Comparison of ENCODE assay signal across 7 cellular contexts in genomic region chr1:44820328-44820944, GRCh38. TPM values are rescaled to one million over a fixed set of nuclear protein-coding genes. Genes with fewer than 3 reads are reported as not detected.
DNase-seq lines count a peak whose midpoint lies in the region; ATAC-seq, FAIRE-seq and TF ChIP-seq lines count a peak whose summit lies in the region.
"Had no signal": no experiment of that assay in that cellular context is flagged by ENCODE, and none has a peak within 500 bp of the region (broad histone marks: within the 10 kb centered on the region; RNA-seq: fewer than 3 reads in every experiment).

No MANE protein-coding gene starts in this region.

- H3K4ac ChIP-seq in trophoblast cell (ENCODE audit: low read depth, low read length) = peak overlapping the region; percentile 99

- H3K14ac ChIP-seq in trophoblast cell (ENCODE audit: low read length) = peak overlapping the region; percentile 100

- peak overlapping the region; percentile 94 for H2AFZ ChIP-seq in trophoblast cell (ENCODE audit: insufficient read depth, low read length, poor library complexity)

- H3K27ac ChIP-seq in trophoblast cell (ENCODE audit: low read depth, low read length) = peak overlapping the region; percentile 93
- H3K27ac ChIP-seq: VCaP had no signal

- peak overlapping the region; percentile 69 for H3K9ac ChIP-seq in trophoblast cell (ENCODE audit: low read length)

- peak overlapping the region; percentile 61 for H3K4me3 ChIP-seq in choroid plexus epithelial cell (ENCODE audit: low read depth, low read length)
- peak overlapping the region; percentile 70 for H3K4me3 ChIP-seq in trophoblast cell (ENCODE audit: low read depth, low read length)

- FAIRE-seq in D721Med (lab: Jason Lieb, UNC) = no peak

- H3K79me2 ChIP-seq in trophoblast cell (ENCODE audit: control insufficient read depth, insufficient read depth, low read length, poor library complexity) = peaks cover 6% of the 10 kb centered on the region

- H2AK5ac ChIP-seq in trophoblast cell (ENCODE audit: low read length) = peak overlapping the region; percentile 83

- H4K8ac ChIP-seq in trophoblast cell (ENCODE audit: low read depth, low read length) = peak overlapping the region; percentile 83

- no CpG with 5 or more reads among the region's 21 CpGs for WGBS in trophoblast cell (ENCODE audit: extremely low coverage, insufficient coverage, insufficient read length)

- H4K12ac ChIP-seq in trophoblast cell (ENCODE audit: low read depth, low read length) = peak overlapping the region; percentile 93

- ATAC-seq in HG02798 (IDR thresholded peaks at IDR 0.05; ENCODE audit: poor library complexity, unreplicated experiment) = peak; percentile 16
- ATAC-seq in GM18870 (IDR thresholded peaks at IDR 0.05; ENCODE audit: unreplicated experiment) = no peak

- peak overlapping the region; percentile 100 for H2BK120ac ChIP-seq in trophoblast cell (ENCODE audit: insufficient read depth, low read length, poor library complexity)

- H3K79me1 ChIP-seq in trophoblast cell (ENCODE audit: low read length) = peaks cover 7% of the 10 kb centered on the region

- H2BK5ac ChIP-seq in trophoblast cell (ENCODE audit: low read depth, low read length, poor library complexity) = peak overlapping the region; percentile 100

- H3K9me3 ChIP-seq in trophoblast cell (ENCODE audit: insufficient read depth, low read depth, low read length) = no peaks in the 10 kb centered on the region

- peak overlapping the region; percentile 98 for H3K18ac ChIP-seq in trophoblast cell (ENCODE audit: low read length)

- no peaks in the 10 kb centered on the region for H3K27me3 ChIP-seq in trophoblast cell (ENCODE audit: insufficient read depth, low read length)

- TF ChIP-seq CTCF in choroid plexus epithelial cell (conservative IDR thresholded peaks at IDR 0.05; ENCODE audit: low read depth, low read length) (no peak), D721Med (IDR thresholded peaks at IDR 0.05; ENCODE audit: insufficient read depth, missing control alignments) (no peak)

- peaks cover 3 to 4% of the 10 kb centered on the region in 2 experiments for H3K4me1 ChIP-seq in trophoblast cell (ENCODE audit: control insufficient read depth in 1 of 2, insufficient read depth in 2 of 2, low read length in 2 of 2)

- H3K23ac ChIP-seq in trophoblast cell (ENCODE audit: low read length) = no peak overlapping the region

- peak overlapping the region; percentile 66 for H3K4me2 ChIP-seq in trophoblast cell (ENCODE audit: low read length)

- DNase-seq in choroid plexus epithelial cell (ENCODE audit: low read depth) = no peak
- DNase-seq in trophoblast cell = no peak
- DNase-seq in D721Med (ENCODE audit: insufficient read length, low spot score) = no peak
- no peak for DNase-seq in activated effector memory CD4-positive, alpha-beta T cell treated with Interleukin-2 at 50 U/mL for 16 hours

- H2BK12ac ChIP-seq in trophoblast cell (ENCODE audit: low read length) = peak overlapping the region; percentile 39

- peak overlapping the region; percentile 100 for H4K91ac ChIP-seq in trophoblast cell (ENCODE audit: low read depth, low read length)

- peaks cover 0 to 2% of the 10 kb centered on the region in 2 experiments for H3K36me3 ChIP-seq in trophoblast cell (ENCODE audit: control insufficient read depth in 1 of 2, insufficient read depth in 2 of 2, low read length in 2 of 2)

RNA-seq across cellular contexts. Expression of gene BTBD19, which starts 12.1 kb away (rescaled TPM):
- polyA plus RNA-seq in trophoblast cell (2013) = 5.8 and 5.9 TPM in 2 replicates

RNA-seq across cellular contexts. Expression of gene DYNLT4, which starts 13.3 kb away (rescaled TPM):
- 0.07 TPM in 1 of 2 replicates, not detected in the other for polyA plus RNA-seq in trophoblast cell (2013)

RNA-seq across cellular contexts. Expression of gene PLK3, which starts 20.3 kb away (rescaled TPM):
- polyA plus RNA-seq in trophoblast cell (2013) = 16.6 TPM in 2 replicates

RNA-seq across cellular contexts. Expression of gene PTCH2, which starts 22.6 kb away (rescaled TPM):
- 0.10 and 0.15 TPM in 2 replicates for polyA plus RNA-seq in trophoblast cell (2013)

RNA-seq across cellular contexts. Expression of gene BEST4, which starts 32.5 kb away (rescaled TPM):
- 0.14 TPM in 2 replicates for polyA plus RNA-seq in trophoblast cell (2013)
